Comparison of ENCODE assay signal across 20 cellular contexts in genomic region chr7:118072893-118073674, GRCh38.
A peak's percentile ranks its signal among the peaks of the same experiment; 100 is the strongest.
DNase-seq lines count a peak whose midpoint lies in the region; ATAC-seq and TF ChIP-seq lines count a peak whose summit lies in the region.
"Had no signal": no experiment of that assay in that cellular context is flagged by ENCODE, and none has a peak within 500 bp of the region (broad histone marks: within the 10 kb centered on the region; RNA-seq: fewer than 3 reads in every experiment).

No MANE protein-coding gene starts in this region.

- POLR2A ChIA-PET in RWPE1 (lab: Yijun Ruan, JAX; ENCODE audit: low non-redundant PET): no interaction called here

- H4K20me1 ChIP-seq in hepatocyte (ENCODE audit: insufficient read depth, poor library complexity, severe bottlenecking): no peaks in the 10 kb centered on the region

- H3K36me3 ChIP-seq in hepatocyte (replicated peaks; ENCODE audit: insufficient read depth, low read depth): no peaks in the 10 kb centered on the region
- H3K36me3 ChIP-seq: heart left ventricle, sigmoid colon, transverse colon had no signal

- no peaks in the 10 kb centered on the region for H3K9me3 ChIP-seq in hepatocyte (ENCODE audit: low read depth)
- H3K9me3 ChIP-seq: A549, heart left ventricle, sigmoid colon, SK-N-SH, transverse colon had no signal

- ATAC-seq in SK-N-SH treated with all-trans-retinoic acid at 6 μM for 48 hours (no peak), HG03196 (IDR thresholded peaks at IDR 0.05; ENCODE audit: unreplicated experiment) (no peak)
- ATAC-seq: A549, GM12878, heart left ventricle, left cardiac atrium had no signal

- H3K4me1 ChIP-seq in hepatocyte (ENCODE audit: insufficient read depth): no peaks in the 10 kb centered on the region
- H3K4me1 ChIP-seq: A549, heart left ventricle, sigmoid colon, transverse colon had no signal

- 75% methylated on average over 5 of the region's 5 CpGs for WGBS in hepatocyte (ENCODE audit: low lambda C conversion rate, missing lambda C conversion rate)

- H3K27me3 ChIP-seq in hepatocyte: no peaks in the 10 kb centered on the region
- H3K27me3 ChIP-seq: heart left ventricle, sigmoid colon, transverse colon had no signal

- no peak overlapping the region for H3K4me3 ChIP-seq in hepatocyte
- H3K4me3 ChIP-seq: A549, GM12878, heart left ventricle, sigmoid colon, transverse colon had no signal

- H3K9me2 ChIP-seq in hepatocyte (replicated peaks; ENCODE audit: insufficient read depth): no peaks in the 10 kb centered on the region
- H3K9me2 ChIP-seq: SK-N-SH had no signal

- TF ChIP-seq CTCF in RWPE1 (conservative IDR thresholded peaks at IDR 0.05; ENCODE audit: low read depth) (no peak), hepatocyte (IDR thresholded peaks at IDR 0.05; ENCODE audit: poor library complexity) (no peak)

- H2AFZ ChIP-seq in hepatocyte: no peak overlapping the region

- H3K27ac ChIP-seq in RWPE1: no peak overlapping the region
- peak overlapping the region; percentile 49 for H3K27ac ChIP-seq in hepatocyte
- H3K27ac ChIP-seq: A549, heart left ventricle, sigmoid colon, transverse colon had no signal

- H3K4me2 ChIP-seq in hepatocyte: no peak overlapping the region
- H3K4me2 ChIP-seq: A549, SK-N-SH had no signal

- DNase-seq in NCI-H748 (lab: John Stamatoyannopoulos, UW; ENCODE audit: unreplicated experiment): peak; percentile 69
- DNase-seq in NCI-H748 treated with DMSO at 0.1 percent for 48 hours (lab: John Stamatoyannopoulos, UW): no peak
- DNase-seq in RWPE1 (ENCODE audit: low spot score): peak; percentile 32
- no peak for DNase-seq in hepatocyte (ENCODE audit: low spot score)
- no peak for DNase-seq in activated naive CD4-positive, alpha-beta T cell treated with anti-CD3 and anti-CD28 coated beads, Interleukin-2, amount 50 U/mL, for 16 hours
- no peak for DNase-seq in amygdala (lab: John Stamatoyannopoulos, UW)
- DNase-seq: activated CD4-positive, alpha-beta T cell treated with anti-CD3 and anti-CD28 coated beads, Interleukin-2, amount 50 U/mL, for 1 hour; aorta; caudate nucleus; H7; heart left ventricle; left cardiac atrium; NCI-H524 treated with DMSO at 0.1 percent for 48 hours; sigmoid colon; SK-N-SH; transverse colon had no signal

- CTCF ChIA-PET in RWPE1 (lab: Yijun Ruan, JAX): no interaction called here

- H3K79me2 ChIP-seq in hepatocyte: no peaks in the 10 kb centered on the region

TF ChIP-seq in SK-N-SH treated with all-trans-retinoic acid at 6 μM for 48 hours, 23 proteins besides CTCF, POLR2A, EP300 and RAD21:
- TF ChIP-seq ESRRG (CRISPR knock-in tag; IDR thresholded peaks at IDR 0.05) (no peak), SNAI2 (CRISPR knock-in tag; IDR thresholded peaks at IDR 0.05) (no peak), ZFP30 (CRISPR knock-in tag; IDR thresholded peaks at IDR 0.05) (no peak), TCF4 (CRISPR knock-in tag; IDR thresholded peaks at IDR 0.05; ENCODE audit: borderline replicate concordance) (no peak), ZC3H10 (CRISPR knock-in tag; IDR thresholded peaks at IDR 0.05) (no peak), ZFP3 (CRISPR knock-in tag; IDR thresholded peaks at IDR 0.05) (no peak), CSRNP3 (CRISPR knock-in tag; IDR thresholded peaks at IDR 0.05) (no peak), TOX (CRISPR knock-in tag; IDR thresholded peaks at IDR 0.05; ENCODE audit: borderline replicate concordance) (no peak), GLIS3 (CRISPR knock-in tag; IDR thresholded peaks at IDR 0.05) (no peak)

Comparison
In these comparisons a context has a peak if more than half of its experiments do, and no peak if none do; other contexts are left out.
1. DNase-seq: peak in NCI-H748 (single experiment) and RWPE1 (single experiment); none in NCI-H748 treated with DMSO at 0.1 percent for 48 hours (single experiment), hepatocyte (single experiment), activated naive CD4-positive, alpha-beta T cell treated with anti-CD3 and anti-CD28 coated beads, Interleukin-2, amount 50 U/mL, for 16 hours (single experiment) and amygdala (0 of 56).